Comparison of ENCODE assay signal across 9 cellular contexts in the genomic region with DNA sequence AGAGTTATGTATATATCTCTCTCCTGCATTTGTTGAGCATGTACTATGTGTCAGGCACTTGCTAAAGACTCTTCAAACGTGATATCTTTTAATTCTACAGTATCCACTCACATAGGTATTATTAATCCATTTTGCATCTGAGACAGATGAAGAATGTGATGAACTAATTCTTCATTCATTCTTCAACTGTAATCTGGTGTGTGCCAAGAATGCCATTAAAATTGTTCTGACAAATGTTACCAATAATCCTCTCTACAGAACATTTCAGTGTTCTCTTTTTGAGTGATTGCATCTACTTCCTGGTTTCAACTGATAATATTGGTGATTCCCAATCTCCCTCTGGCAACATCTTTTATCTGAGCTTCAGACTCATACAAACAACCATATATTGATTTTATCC. TPM values are rescaled to one million over a fixed set of nuclear protein-coding genes. Genes with fewer than 3 reads are reported as not detected.
"Had no signal": no experiment of that assay in that cellular context is flagged by ENCODE, and none has a peak within 500 bp of the region (broad histone marks: within the 10 kb centered on the region; RNA-seq: fewer than 3 reads in every experiment).

No MANE protein-coding gene starts in this region.

- H3K36me3 ChIP-seq: HAP-1 had no signal

- H3K27ac ChIP-seq: GM23248, HL-60 had no signal

- H3K9ac ChIP-seq: GM23248 had no signal

- H3K4me1 ChIP-seq: HAP-1 had no signal

- ATAC-seq: HCT116, HepG2 had no signal

- H2AFZ ChIP-seq: GM23248 had no signal

- DNase-seq: GM23248, GOT3, H7, HFFc6, KBM-7 had no signal

- H3K4me3 ChIP-seq: GM23248, HAP-1 had no signal

- H3K9me3 ChIP-seq: HAP-1 had no signal

RNA-seq across cellular contexts. Expression of gene INHBA, which starts 18.0 kb away (rescaled TPM):
- total RNA-seq: HepG2 had no signal
